ENCODE assay signal across 35 cellular contexts in the genomic region with DNA sequence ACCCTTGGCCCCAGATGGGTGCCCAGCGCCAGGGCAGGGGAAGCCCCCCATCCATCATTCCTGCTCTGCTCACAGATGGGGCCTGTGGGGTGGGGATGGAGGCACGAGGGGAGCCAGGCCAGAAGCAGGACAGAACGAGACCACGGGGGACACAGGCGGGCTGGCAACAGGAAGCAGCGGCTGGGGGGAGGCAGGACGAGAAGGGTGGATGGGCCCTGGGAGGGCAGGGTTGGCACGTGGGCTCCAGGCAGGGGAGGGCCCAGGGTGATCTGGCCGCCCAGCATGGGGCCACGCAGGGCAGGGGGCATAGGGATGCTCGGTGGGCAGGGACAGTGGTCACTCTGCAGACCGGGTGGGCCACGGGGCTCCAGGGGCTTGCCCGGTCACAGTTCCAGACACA. TPM values are rescaled to one million over a fixed set of nuclear protein-coding genes. Genes with fewer than 3 reads are reported as not detected.
"Had no signal": no experiment of that assay in that cellular context is flagged by ENCODE, and none has a peak within 500 bp of the region (broad histone marks: within the 10 kb centered on the region; RNA-seq: fewer than 3 reads in every experiment).

No MANE protein-coding gene starts in this region.

- H3K4me3 Mint-ChIP-seq: endodermal cell; mesothelial cell of epicardium; naive B cell; natural killer cell treated with Interleukin-12 subunit alpha and Interleukin-12 subunit beta and Interleukin-15 and Interleukin-18, amount 100 ng/mL, for 72 hours; stimulated activated memory B cell treated with anti-CD40 and anti-IgM and Interleukin-4, amounts not matched to agents 10 μg/mL and 1 μg/mL and 100 μg/mL, for 72 hours; stimulated activated naive CD8-positive, alpha-beta T cell treated with anti-CD3 and anti-CD28 coated beads, Interleukin-15, Interleukin-2, amounts not matched to agents 100 ng/mL and 50 ng/mL, for 24 hours had no signal

- H3K9me3 ChIP-seq: gastrocnemius medialis, heart left ventricle, left lung, mucosa of descending colon, ovary, psoas muscle, spleen, suprapubic skin, transverse colon, upper lobe of right lung, uterus had no signal

- DNase-seq: cortex of kidney; endodermal cell; foreskin fibroblast; gastrocnemius medialis; heart left ventricle; left cardiac atrium; left lung; mesenchymal stem cell; mucosa of descending colon; naive B cell; occipital lobe; ovary; posterior cingulate gyrus; psoas muscle; right cardiac atrium; spleen; stimulated activated CD4-positive, alpha-beta T cell treated with anti-CD3 and anti-CD28 coated beads, Interleukin-4, amount 100 ng/mL, for 4 hours; transverse colon; upper lobe of right lung; uterus had no signal

- H3K4me3 ChIP-seq: gastrocnemius medialis, heart left ventricle, hepatocyte, left lung, mucosa of descending colon, ovary, psoas muscle, skin epidermis, spleen, suprapubic skin, transverse colon, upper lobe of right lung, uterus had no signal

- FAIRE-seq: islet of Langerhans had no signal

- H3K4me2 ChIP-seq: hepatocyte had no signal

- H3K4me1 ChIP-seq: gastrocnemius medialis, left lung, psoas muscle, suprapubic skin, transverse colon, uterus had no signal

- ATAC-seq: gastrocnemius medialis; left cardiac atrium; left lung; mucosa of descending colon; natural killer cell treated with Interleukin-12 subunit alpha and Interleukin-12 subunit beta and Interleukin-15 and Interleukin-18, amount 100 ng/mL, for 72 hours; right cardiac atrium; stimulated activated memory B cell treated with anti-CD40 and anti-IgM and Interleukin-4, amounts not matched to agents 10 μg/mL and 1 μg/mL and 100 μg/mL, for 72 hours; upper lobe of right lung had no signal

- H3K36me3 ChIP-seq: gastrocnemius medialis, heart left ventricle, left lung, ovary, spleen, suprapubic skin, transverse colon, upper lobe of right lung, uterus had no signal

- H3K79me2 ChIP-seq: hepatocyte had no signal

- H3K4me1 Mint-ChIP-seq: endodermal cell had no signal

- H3K36me3 Mint-ChIP-seq: mesothelial cell of epicardium; naive B cell; natural killer cell treated with Interleukin-12 subunit alpha and Interleukin-12 subunit beta and Interleukin-15 and Interleukin-18, amount 100 ng/mL, for 72 hours; stimulated activated memory B cell treated with anti-CD40 and anti-IgM and Interleukin-4, amounts not matched to agents 10 μg/mL and 1 μg/mL and 100 μg/mL, for 72 hours had no signal

- H3K27me3 ChIP-seq: heart left ventricle, hepatocyte, ovary, upper lobe of right lung, uterus had no signal

- H2AFZ ChIP-seq: hepatocyte had no signal

- H3K9me3 Mint-ChIP-seq: mesothelial cell of epicardium; natural killer cell treated with Interleukin-12 subunit alpha and Interleukin-12 subunit beta and Interleukin-15 and Interleukin-18, amount 100 ng/mL, for 72 hours; stimulated activated memory B cell treated with anti-CD40 and anti-IgM and Interleukin-4, amounts not matched to agents 10 μg/mL and 1 μg/mL and 100 μg/mL, for 72 hours; stimulated activated naive CD8-positive, alpha-beta T cell treated with anti-CD3 and anti-CD28 coated beads, Interleukin-15, Interleukin-2, amounts not matched to agents 100 ng/mL and 50 ng/mL, for 24 hours had no signal

- H3K27ac ChIP-seq: epithelial cell of prostate, gastrocnemius medialis, heart left ventricle, hepatocyte, left lung, ovary, psoas muscle, skin epidermis, spleen, suprapubic skin, transverse colon, upper lobe of right lung, uterus had no signal

- H3K27ac Mint-ChIP-seq: endodermal cell; mesothelial cell of epicardium; natural killer cell treated with Interleukin-12 subunit alpha and Interleukin-12 subunit beta and Interleukin-15 and Interleukin-18, amount 100 ng/mL, for 72 hours; stimulated activated memory B cell treated with anti-CD40 and anti-IgM and Interleukin-4, amounts not matched to agents 10 μg/mL and 1 μg/mL and 100 μg/mL, for 72 hours; stimulated activated naive CD8-positive, alpha-beta T cell treated with anti-CD3 and anti-CD28 coated beads, Interleukin-15, Interleukin-2, amounts not matched to agents 100 ng/mL and 50 ng/mL, for 24 hours had no signal

RNA-seq across cellular contexts. Expression of a gene that starts 41.6 kb away (rescaled TPM):
- total RNA-seq: dermis microvascular lymphatic vessel endothelial cell; esophagus mucosa; gastrocnemius medialis; glomerular endothelial cell; left lung; lower leg skin; lung microvascular endothelial cell; natural killer cell treated with Interleukin-12 subunit alpha and Interleukin-12 subunit beta and Interleukin-15 and Interleukin-18, amount 100 ng/mL, for 72 hours; ovary; renal cortical epithelial cell; upper lobe of right lung had no signal
- polyA plus RNA-seq: heart left ventricle, ovary had no signal
